ENCODE assay signal across 18 cellular contexts in the genomic region with DNA sequence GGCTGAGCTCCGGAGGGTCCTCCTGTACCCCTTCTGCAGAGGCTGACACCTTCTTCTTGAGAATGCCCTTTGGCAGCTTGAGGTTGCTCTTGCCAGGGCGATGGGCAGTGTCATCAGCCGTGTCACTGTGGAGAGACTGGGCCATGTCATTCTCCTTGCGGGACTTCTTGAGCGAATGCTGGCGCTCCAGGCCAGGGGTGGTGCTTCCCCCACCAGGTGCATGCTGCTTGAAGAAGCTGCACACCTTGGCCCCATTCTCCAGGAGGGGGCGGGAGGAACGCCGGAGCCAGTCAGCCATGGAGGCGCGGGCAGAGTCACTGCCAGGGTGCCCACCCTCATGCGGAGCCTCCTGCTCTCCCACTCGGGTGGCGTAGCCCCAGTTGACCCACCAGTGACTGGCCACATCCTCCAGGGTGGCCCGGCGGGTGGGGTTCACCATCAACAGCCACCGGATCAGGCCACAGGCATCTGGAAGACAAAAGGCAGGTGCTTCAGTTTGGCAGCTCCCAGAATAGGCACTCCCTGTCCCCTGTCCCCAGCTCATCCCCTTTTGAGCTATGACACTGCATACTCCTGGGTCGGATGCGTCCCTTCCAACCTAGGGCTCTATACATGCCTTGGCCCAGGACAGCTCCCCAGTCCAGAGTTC. TPM values are rescaled to one million over a fixed set of nuclear protein-coding genes. Genes with fewer than 3 reads are reported as not detected.
DNase-seq lines count a peak whose midpoint lies in the region; ATAC-seq, FAIRE-seq and TF ChIP-seq lines count a peak whose summit lies in the region.
"Had no signal": no experiment of that assay in that cellular context is flagged by ENCODE, and none has a peak within 500 bp of the region (broad histone marks: within the 10 kb centered on the region; RNA-seq: fewer than 3 reads in every experiment).

No MANE protein-coding gene starts in this region.

- no peak overlapping the region for H3K4ac ChIP-seq in H1 (replicated peaks; ENCODE audit: insufficient read length, low read depth, low read length)

- peaks cover 8% of the 10 kb centered on the region; the same call in 1 of the 2 replicates for H3K79me1 ChIP-seq in H1 (ENCODE audit: low read depth, low read length)

- H2BK15ac ChIP-seq in H1 (ENCODE audit: low read length): no peak overlapping the region

- peak overlapping the region; percentile 84 for H2BK5ac ChIP-seq in H1 (ENCODE audit: low read depth, low read length)

- no peak overlapping the region for H2BK20ac ChIP-seq in H1 (ENCODE audit: low read length)

- H4K8ac ChIP-seq in H1 (ENCODE audit: extremely low read depth, insufficient read depth, low read length): no peak overlapping the region

- no peak for TF ChIP-seq CTCF in Caco-2 (IDR thresholded peaks at IDR 0.05; ENCODE audit: insufficient read depth in 1 of 2, low read depth in 1 of 2, low read length in 1 of 2, severe bottlenecking in 1 of 2, unreplicated experiment in 1 of 2)
- TF ChIP-seq CTCF in RWPE1 (conservative IDR thresholded peaks at IDR 0.05; ENCODE audit: low read depth): no peak
- TF ChIP-seq CTCF in H1 (IDR thresholded peaks at IDR 0.05; ENCODE audit: control extremely low read depth in 1 of 3, insufficient read depth in 1 of 3, low read depth in 1 of 3, low read length in 3 of 3): no peak
- TF ChIP-seq CTCF in neutrophil (IDR thresholded peaks at IDR 0.05): no peak
- no peak for TF ChIP-seq CTCF in esophagus squamous epithelium (IDR thresholded peaks at IDR 0.05)

- CTCF ChIA-PET in Caco-2 (lab: Charles Lee): interaction anchor here (1.1 to 1.2 kb wide), 2 partner anchors 15 to 30 kb away, joined by 3 to 5 read pairs; no protein-coding TSS in a partner anchor
- CTCF ChIA-PET in RWPE1 (lab: Yijun Ruan, JAX): interaction anchor here (0.6 to 2.3 kb wide), 5 partner anchors 12 to 354 kb away, joined by 4 to 11 read pairs (median 7); no protein-coding TSS in a partner anchor
- CTCF ChIA-PET in H1 (lab: Charles Lee; ENCODE audit: partially characterized antibody): interaction anchor here (0.7 to 67.1 kb wide), 7 partner anchors 15 to 220 kb away, joined by 3 to 2424 read pairs (median 8); a partner anchor contains a TSS

- no peak for FAIRE-seq in H1 (lab: Jason Lieb, UNC)

- H3K9ac ChIP-seq in H1 (replicated peaks in 1 of 4; ENCODE audit: extremely low read depth in 1 of 4, low read depth in 3 of 4, low read length in 3 of 4): no peak overlapping the region

- no peak overlapping the region for H3K4me2 ChIP-seq in H1 (ENCODE audit: insufficient read depth in 1 of 2, low read depth in 2 of 2, low read length in 2 of 2)

- peaks cover 98% of the 10 kb centered on the region for H3K36me3 Mint-ChIP-seq in Caco-2 (ENCODE audit: insufficient read depth, unreplicated experiment)
- H3K36me3 Mint-ChIP-seq: natural killer cell treated with Interleukin-12 subunit alpha and Interleukin-12 subunit beta and Interleukin-15 and Interleukin-18, amount 100 ng/mL, for 72 hours had no signal

- TF ChIP-seq RAD21 in H1 (IDR thresholded peaks at IDR 0.05 in 1 of 2, conservative IDR thresholded peaks at IDR 0.05 in 1 of 2; ENCODE audit: low read depth in 2 of 2, low read length in 2 of 2): no peak

- 90% methylated on average over 19 of the region's 19 CpGs; no CpG with 5 or more reads in 1 of the 2 experiments for WGBS in H1 (ENCODE audit: extremely low coverage in 1 of 2, insufficient coverage in 1 of 2, insufficient read length in 1 of 2, insufficient replicate concordance in 2 of 2, low coverage in 1 of 2, low lambda C conversion rate in 2 of 2, missing lambda C conversion rate in 1 of 2), 2 experiments
- 93 to 98% methylated on average over 7 to 10 of the region's 19 CpGs for WGBS in esophagus squamous epithelium, 2 donors

- no peak overlapping the region; the same call in 1 of the 2 replicates for H3K18ac ChIP-seq in H1 (ENCODE audit: extremely low read depth, low read length)

- H3K4me1 Mint-ChIP-seq in Caco-2 (ENCODE audit: low read depth, unreplicated experiment): peaks cover 47% of the 10 kb centered on the region

- H3K9me3 ChIP-seq in Caco-2 (no peaks in the 10 kb centered on the region), H1 (ENCODE audit: insufficient read depth in 2 of 2, low read depth in 1 of 2, low read length in 1 of 2) (no peaks in the 10 kb centered on the region), neutrophil (peaks cover 5% of the 10 kb centered on the region), esophagus squamous epithelium (no peaks in the 10 kb centered on the region)
- H3K9me3 ChIP-seq: gastroesophageal sphincter, right atrium auricular region, suprapubic skin had no signal

- no peak overlapping the region for H2AFZ ChIP-seq in H1 (ENCODE audit: low read length)

- no peak overlapping the region for H3K4me3 ChIP-seq in Caco-2 (ENCODE audit: low read depth, low read length)
- no peak overlapping the region for H3K4me3 ChIP-seq in H1 (ENCODE audit: extremely low read depth in 1 of 4, insufficient read depth in 2 of 4, low read depth in 3 of 4, low read length in 4 of 4)
- H3K4me3 ChIP-seq in neutrophil (ENCODE audit: low read depth in 1 of 2, low read length in 1 of 2): no peak overlapping the region
- no peak overlapping the region for H3K4me3 ChIP-seq in esophagus squamous epithelium
- H3K4me3 ChIP-seq: gastroesophageal sphincter, right atrium auricular region, suprapubic skin had no signal

- no peak overlapping the region for H2BK120ac ChIP-seq in H1 (replicated peaks; ENCODE audit: low read depth, low read length)

- H4K91ac ChIP-seq in H1 (replicated peaks; ENCODE audit: insufficient read length, low read length): no peak overlapping the region

- H3K27me3 Mint-ChIP-seq in Caco-2 (ENCODE audit: insufficient read depth, unreplicated experiment): no peaks in the 10 kb centered on the region
- H3K27me3 Mint-ChIP-seq: natural killer cell treated with Interleukin-12 subunit alpha and Interleukin-12 subunit beta and Interleukin-15 and Interleukin-18, amount 100 ng/mL, for 72 hours had no signal

- H3K79me2 ChIP-seq in H1 (ENCODE audit: control insufficient read depth in 1 of 2, insufficient read depth in 2 of 2, low read length in 2 of 2): peaks cover 0 to 10% of the 10 kb centered on the region in 2 experiments; a peak in 1 of 4 replicates

- DNase-seq in Caco-2 (no peak), RWPE1 (ENCODE audit: low spot score) (no peak), H1 (ENCODE audit: low read depth in 1 of 2, low spot score in 2 of 2) (no peak), SK-N-DZ (ENCODE audit: low spot score) (no peak), esophagus squamous epithelium (lab: John Stamatoyannopoulos, UW) (no peak)
- DNase-seq: caudate nucleus, MM.1S, NCI-H1930, NCI-H510A had no signal

- no peak overlapping the region for H3K56ac ChIP-seq in H1 (replicated peaks; ENCODE audit: insufficient read length, low read depth, low read length)

- no peak overlapping the region for H3K14ac ChIP-seq in H1 (ENCODE audit: insufficient read length)

- peaks cover 2% of the 10 kb centered on the region for H3K23me2 ChIP-seq in H1 (ENCODE audit: low read depth, low read length)

- no peaks in the 10 kb centered on the region for H4K20me1 ChIP-seq in H1 (replicated peaks in 1 of 2; ENCODE audit: control insufficient read depth in 1 of 2, insufficient read depth in 2 of 2, low read length in 2 of 2)

- peak overlapping the region; percentile 85 for H3K27ac ChIP-seq in RWPE1
- peak overlapping the region; percentile 75; the same call in 1 of the 2 replicates for H3K27ac ChIP-seq in H1 (ENCODE audit: low read depth, low read length)
- peak overlapping the region; percentile 28 for H3K27ac ChIP-seq in neutrophil
- no peak overlapping the region for H3K27ac ChIP-seq in esophagus squamous epithelium
- H3K27ac ChIP-seq: C4-2B, gastroesophageal sphincter, right atrium auricular region, suprapubic skin, VCaP had no signal

- H3K36me3 ChIP-seq in Caco-2 (ENCODE audit: control insufficient read depth, insufficient read depth, low read length): peaks cover 11% of the 10 kb centered on the region
- peaks cover 39 to 73% (median 56%) of the 10 kb centered on the region in 4 experiments for H3K36me3 ChIP-seq in H1 (ENCODE audit: control insufficient read depth in 2 of 4, insufficient read depth in 4 of 4, low read length in 3 of 4)
- H3K36me3 ChIP-seq in neutrophil: peaks cover 83% of the 10 kb centered on the region
- H3K36me3 ChIP-seq in esophagus squamous epithelium: peaks cover 42 to 80% (median 43%) of the 10 kb centered on the region in 3 donors

- no peak overlapping the region for H2BK12ac ChIP-seq in H1 (ENCODE audit: low read depth, low read length)

- H3K23ac ChIP-seq in H1 (ENCODE audit: insufficient read length): no peak overlapping the region

- TF ChIP-seq EP300 in H1 (IDR thresholded peaks at IDR 0.05; ENCODE audit: borderline replicate concordance in 1 of 2, low read depth in 2 of 2, low read length in 2 of 2): no peak

- no peak overlapping the region for H4K5ac ChIP-seq in H1 (ENCODE audit: insufficient read length, low read depth, low read length)

- BruUV-seq in Caco-2 (replicated peaks; lab: Mats Ljungman, UMichigan): no TSS peak

- ATAC-seq in HG02623 (IDR thresholded peaks at IDR 0.05; ENCODE audit: unreplicated experiment): no peak
- ATAC-seq: gastroesophageal sphincter had no signal

- peak overlapping the region; percentile 76 for H3K27ac Mint-ChIP-seq in Caco-2 (ENCODE audit: unreplicated experiment)

- H2AK5ac ChIP-seq in H1 (ENCODE audit: low read depth, low read length): no peak overlapping the region

- no peaks in the 10 kb centered on the region for H3K27me3 ChIP-seq in Caco-2 (replicated peaks; ENCODE audit: control insufficient read depth, insufficient read depth, low read length)
- no peaks in the 10 kb centered on the region for H3K27me3 ChIP-seq in H1 (replicated peaks in 1 of 4; ENCODE audit: control insufficient read depth in 3 of 4, extremely low read depth in 1 of 4, insufficient read depth in 3 of 4, low read length in 3 of 4)
- H3K27me3 ChIP-seq in neutrophil: no peaks in the 10 kb centered on the region
- H3K27me3 ChIP-seq in esophagus squamous epithelium: no peaks in the 10 kb centered on the region
- H3K27me3 ChIP-seq: gastroesophageal sphincter, right atrium auricular region, suprapubic skin had no signal

- no peaks in the 10 kb centered on the region for H3K9me3 Mint-ChIP-seq in Caco-2 (ENCODE audit: unreplicated experiment)
- H3K9me3 Mint-ChIP-seq: natural killer cell treated with Interleukin-12 subunit alpha and Interleukin-12 subunit beta and Interleukin-15 and Interleukin-18, amount 100 ng/mL, for 72 hours had no signal

- peaks cover 68% of the 10 kb centered on the region for H3K4me1 ChIP-seq in Caco-2
- H3K4me1 ChIP-seq in H1 (replicated peaks in 1 of 4; ENCODE audit: control insufficient read depth in 3 of 4, insufficient read depth in 4 of 4, low read length in 3 of 4): peaks cover 11 to 27% (median 22%) of the 10 kb centered on the region in 4 experiments
- H3K4me1 ChIP-seq in neutrophil (ENCODE audit: control insufficient read depth in 1 of 2, insufficient read depth in 1 of 2, low read depth in 1 of 2, low read length in 1 of 2): peaks cover 9 to 10% of the 10 kb centered on the region in 2 experiments
- H3K4me1 ChIP-seq in esophagus squamous epithelium: peaks cover 5 to 23% (median 11%) of the 10 kb centered on the region in 3 donors

- TF ChIP-seq POLR2A in H1 (IDR thresholded peaks at IDR 0.05; ENCODE audit: control extremely low read depth in 1 of 2, low read depth in 2 of 2, low read length in 2 of 2) (no peak), esophagus squamous epithelium (IDR thresholded peaks at IDR 0.05) (no peak)

- intact Hi-C loops in Caco-2 (cut with micrococcal nuclease; ENCODE audit: unreplicated experiment): no loop called here
- intact Hi-C loops in esophagus squamous epithelium (cut with DNase I): no loop called here

- H3K4me3 Mint-ChIP-seq in Caco-2 (ENCODE audit: unreplicated experiment): no peak overlapping the region
- H3K4me3 Mint-ChIP-seq: natural killer cell treated with Interleukin-12 subunit alpha and Interleukin-12 subunit beta and Interleukin-15 and Interleukin-18, amount 100 ng/mL, for 72 hours had no signal

- POLR2A ChIA-PET in Caco-2 (lab: Charles Lee) (interaction anchor here (0.6 to 1.3 kb wide), 3 partner anchors 14 to 778 kb away, joined by 3 to 4 read pairs (median 3); no protein-coding TSS in a partner anchor), RWPE1 (lab: Yijun Ruan, JAX; ENCODE audit: low non-redundant PET) (interaction anchor here (1.3 kb wide), 1 partner anchor 20 kb away, joined by 4 read pairs; no protein-coding TSS in a partner anchor), H1 (lab: Charles Lee; ENCODE audit: partially characterized antibody) (interaction anchor here (0.6 to 8.8 kb wide), 8 partner anchors 8 to 145 kb away, joined by 3 to 134 read pairs (median 5); a partner anchor contains a TSS)

RNA-seq across cellular contexts. Expression of a gene that starts 17.4 kb away (rescaled TPM):
- total RNA-seq in Caco-2 (2022): 25.7 and 27.0 TPM in 2 replicates
- 12.7 and 12.9 TPM in 2 replicates for total RNA-seq in H1 (2021; fragmentation: NEBNext Ultra II Directional; extraction: Animal tissue kit (Norgen Biotek cat#: 25700))
- 9.4 and 14.5 TPM in 2 replicates for polyA plus RNA-seq in H1 (2011; rRNA removed)
- polyA plus RNA-seq in H1 (2011; cell fraction: cytosol; rRNA removed): 8.0 TPM
- polyA plus RNA-seq in H1 (2011; cell fraction: nucleus; rRNA removed): 13.3 TPM
- 13.2 to 13.7 TPM (median 13.5 TPM) in 4 replicates for polyA plus RNA-seq in H1 (2012, experiment 1 of 2)
- polyA plus RNA-seq in H1 (2012, experiment 2 of 2): 12.2 TPM
- polyA plus RNA-seq in H1 (2013, experiment 1 of 2): 5.4 TPM
- polyA plus RNA-seq in H1 (2013, experiment 2 of 2): 5.1 TPM
- 12.4 and 13.8 TPM in 2 replicates for polyA minus RNA-seq in H1 (2011; rRNA and poly(A)+ RNA removed)
- 15.0 TPM for polyA minus RNA-seq in H1 (2011; cell fraction: cytosol; rRNA and poly(A)+ RNA removed)
- 13.2 TPM for polyA minus RNA-seq in H1 (2011; cell fraction: nucleus; rRNA and poly(A)+ RNA removed)
- polyA plus RNA-seq in SK-N-DZ (2014; cell fraction: cytosol; rRNA removed): 1.3 and 1.6 TPM in 2 replicates
- 0.13 and 0.60 TPM in 2 replicates for polyA plus RNA-seq in SK-N-DZ (2014; cell fraction: nucleus; rRNA removed)
- 10 to 100 TPM; 15.8 to 32.0 (median 21.4) TPM for total RNA-seq in esophagus squamous epithelium

RNA-seq across cellular contexts. Expression of a gene that starts 52.6 kb away (rescaled TPM):
- total RNA-seq in Caco-2 (2022) (not detected in 2 replicates), esophagus squamous epithelium (1 to 10 TPM in 3 of 4 donors, under 1 TPM in 1; 0.97 to 4.4 (median 2.1) TPM)
- total RNA-seq in H1 (2021; fragmentation: NEBNext Ultra II Directional; extraction: Animal tissue kit (Norgen Biotek cat#: 25700)): 2.5 and 3.4 TPM in 2 replicates
- polyA plus RNA-seq in H1 (2011; rRNA removed): 1.9 and 2.5 TPM in 2 replicates
- polyA plus RNA-seq in H1 (2011; cell fraction: cytosol; rRNA removed): 2.4 TPM
- 2.4 TPM for polyA plus RNA-seq in H1 (2011; cell fraction: nucleus; rRNA removed)
- polyA plus RNA-seq in H1 (2012, experiment 1 of 2): 0.83 to 2.1 TPM (median 1.5 TPM) in 4 replicates
- 1.4 TPM for polyA plus RNA-seq in H1 (2012, experiment 2 of 2)
- 3.5 TPM for polyA plus RNA-seq in H1 (2013, experiment 1 of 2)
- 3.8 TPM for polyA plus RNA-seq in H1 (2013, experiment 2 of 2)
- polyA minus RNA-seq in H1 (2011; rRNA and poly(A)+ RNA removed): 2.5 and 4.2 TPM in 2 replicates
- polyA minus RNA-seq in H1 (2011; cell fraction: cytosol; rRNA and poly(A)+ RNA removed): 1.4 TPM
- polyA minus RNA-seq in H1 (2011; cell fraction: nucleus; rRNA and poly(A)+ RNA removed): 1.00 TPM
- 1.4 and 1.8 TPM in 2 replicates for polyA plus RNA-seq in SK-N-DZ (2014; cell fraction: cytosol; rRNA removed)
- 0.33 and 0.57 TPM in 2 replicates for polyA plus RNA-seq in SK-N-DZ (2014; cell fraction: nucleus; rRNA removed)
- total RNA-seq: HT-29; natural killer cell treated with Interleukin-12 subunit alpha and Interleukin-12 subunit beta and Interleukin-15 and Interleukin-18, amount 100 ng/mL, for 72 hours had no signal

Comparison
In these comparisons a context has a peak if more than half of its experiments do, and no peak if none do; other contexts are left out.
1. H3K27ac ChIP-seq: peak in RWPE1 (single experiment), H1 (single experiment) and neutrophil (single experiment); none in esophagus squamous epithelium (0 of 4).